Comparison of ENCODE assay signal across 1 cellular context in genomic region chr16:7716924-7717323, GRCh38.
TF ChIP-seq lines count a peak whose summit lies in the region.

No MANE protein-coding gene starts in this region.

TF ChIP-seq in SK-N-SH, 30 proteins besides CTCF, POLR2A, EP300 and RAD21 (continued from another document):
- TF ChIP-seq ZBTB33 (IDR thresholded peaks at IDR 0.05; ENCODE audit: borderline replicate concordance, low read depth) (no peak), FOXM1 (IDR thresholded peaks at IDR 0.05; ENCODE audit: low read depth) (no peak)
